4 cellular contexts compared by ENCODE assay signal in the genomic region with DNA sequence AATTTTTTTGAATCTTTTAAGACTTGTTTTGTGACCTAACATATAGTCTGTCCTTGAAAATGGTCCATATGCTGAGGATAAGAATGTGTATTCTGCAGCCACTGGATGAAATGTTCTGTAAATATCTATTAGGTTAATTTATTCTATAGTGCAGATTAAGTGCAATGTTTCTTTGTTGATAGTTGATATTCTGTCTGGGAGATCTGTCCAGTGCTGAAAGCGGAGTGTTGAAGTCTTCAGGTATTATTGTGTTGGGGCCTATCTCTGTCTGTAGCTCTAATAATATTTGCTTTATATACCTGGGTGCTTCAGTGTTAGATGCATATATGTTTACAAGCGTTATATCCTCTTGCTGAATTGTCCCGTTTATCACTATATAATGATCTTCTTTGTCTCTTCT.
A peak's percentile ranks its signal among the peaks of the same experiment; 100 is the strongest.
TF ChIP-seq lines count a peak whose summit lies in the region.

No MANE protein-coding gene starts in this region.

TF ChIP-seq in A549, 52 proteins besides CTCF, POLR2A, EP300 and RAD21:
- TF ChIP-seq PHF8 (IDR thresholded peaks at IDR 0.05; ENCODE audit: borderline replicate concordance, low read depth) (no peak), REST (IDR thresholded peaks at IDR 0.05) (peak; percentile 61; the same call in 1 of the 2 replicates), RCOR1 (IDR thresholded peaks at IDR 0.05; ENCODE audit: low read depth, low read length) (no peak), GATA3 (IDR thresholded peaks at IDR 0.05; ENCODE audit: borderline replicate concordance) (no peak), CHD4 (IDR thresholded peaks at IDR 0.05; ENCODE audit: borderline replicate concordance) (no peak)

TF ChIP-seq in GM23338, 12 proteins besides CTCF, POLR2A, EP300 and RAD21 (continues in another document):
- peak; percentile 41 for TF ChIP-seq REST (IDR thresholded peaks at IDR 0.05; ENCODE audit: unreplicated experiment)
- no peak for TF ChIP-seq ZNF331 (CRISPR knock-in tag; IDR thresholded peaks at IDR 0.05; ENCODE audit: low read depth)

TF ChIP-seq in PFSK-1, 5 proteins besides CTCF, POLR2A, EP300 and RAD21:
- TF ChIP-seq TAF1 (IDR thresholded peaks at IDR 0.05; ENCODE audit: borderline replicate concordance, insufficient read depth, low read length) (no peak), SIN3A (IDR thresholded peaks at IDR 0.05; ENCODE audit: borderline replicate concordance, insufficient read depth, low read length) (no peak), REST (IDR thresholded peaks at IDR 0.05; ENCODE audit: insufficient read depth in 1 of 2, low read depth in 2 of 2, low read length in 2 of 2) (peak; percentile 43 to 84; a peak in 3 of 4 replicates)

TF ChIP-seq in K562, 482 proteins besides CTCF, POLR2A, EP300 and RAD21:
- TF ChIP-seq TCF3 (CRISPR knock-in tag; IDR thresholded peaks at IDR 0.05) (no peak), EHMT2 (IDR thresholded peaks at IDR 0.05) (peak; percentile 81), MIER1 (IDR thresholded peaks at IDR 0.05; ENCODE audit: low read depth) (peak; percentile 75; the same call in 1 of the 2 replicates)
